26 cellular contexts compared by ENCODE assay signal in the genomic region with DNA sequence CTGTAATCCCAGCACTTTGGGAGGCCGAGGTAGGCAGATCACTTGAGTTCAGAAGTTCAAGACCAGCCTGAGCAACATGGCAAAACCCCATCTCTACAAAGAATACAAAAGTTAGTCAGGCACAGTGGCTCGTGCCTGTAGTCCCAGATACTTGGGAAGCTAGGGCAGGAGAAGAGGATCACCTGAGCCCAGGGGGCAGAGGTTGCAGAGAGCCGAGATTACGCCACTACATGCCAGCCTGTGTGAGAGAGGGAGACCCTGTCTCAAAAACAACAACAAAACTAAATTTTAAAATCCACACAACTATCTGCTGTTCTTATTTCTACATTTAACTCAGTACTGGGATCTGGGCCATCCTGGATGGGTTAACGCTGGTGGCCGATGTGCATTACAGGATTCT. TPM values are rescaled to one million over a fixed set of nuclear protein-coding genes. Genes with fewer than 3 reads are reported as not detected.
DNase-seq lines count a peak whose midpoint lies in the region; ATAC-seq, FAIRE-seq and TF ChIP-seq lines count a peak whose summit lies in the region.
"Had no signal": no experiment of that assay in that cellular context is flagged by ENCODE, and none has a peak within 500 bp of the region (broad histone marks: within the 10 kb centered on the region; RNA-seq: fewer than 3 reads in every experiment).

No MANE protein-coding gene starts in this region.

- no peak overlapping the region for H3K4me3 Mint-ChIP-seq in activated T-helper 17 cell treated with anti-CD3 and anti-CD28 coated beads, Interleukin-2, amount 50 U/mL, for 72 hours
- H3K4me3 Mint-ChIP-seq: CD14-positive monocyte, GM23338, HFFc6 had no signal

- TF ChIP-seq EP300 in HepG2 (IDR thresholded peaks at IDR 0.05; ENCODE audit: low read depth in 2 of 2, low read length in 2 of 2) (no peak), HepG2 (CRISPR knock-in tag; IDR thresholded peaks at IDR 0.05; ENCODE audit: borderline replicate concordance) (no peak), suprapubic skin (IDR thresholded peaks at IDR 0.05) (no peak)

- H3K9ac ChIP-seq in HepG2 (ENCODE audit: insufficient read depth, low read depth, low read length), result no peak overlapping the region

- no peak for FAIRE-seq in HepG2 (lab: Jason Lieb, UNC)
- FAIRE-seq in RCC 7860 (lab: Jason Lieb, UNC), result no peak
- FAIRE-seq: GM18507, HTR-8/SVneo had no signal

- no peak for DNase-seq in activated naive CD4-positive, alpha-beta T cell treated with anti-CD3 and anti-CD28 coated beads, Interleukin-2, amount 50 U/mL, for 72 hours (ENCODE audit: low spot score in 2 of 2)
- DNase-seq in activated naive CD4-positive, alpha-beta T cell treated with Interleukin-2 at 50 U/mL for 16 hours, result no peak
- no peak for DNase-seq in HepG2 (ENCODE audit: low spot score)
- no peak for DNase-seq in suprapubic skin (ENCODE audit: low spot score in 2 of 2)
- no peak for DNase-seq in RCC 7860 (ENCODE audit: low spot score)
- DNase-seq: 8988T, ACHN, BE2C, DMS153, HFFc6, KBM-7, MV-4-11, NCI-H1105, NCI-H1436 treated with DMSO at 0.1 percent for 48 hours, NCI-H1930, NCI-H446, NCI-H524 treated with DMSO at 0.1 percent for 48 hours, NCI-H774 had no signal

- H3K4me3 ChIP-seq in HepG2 (replicated peaks in 1 of 3; ENCODE audit: insufficient read depth in 1 of 3, low read depth in 2 of 3, low read length in 3 of 3), result no peak overlapping the region
- H3K4me3 ChIP-seq in suprapubic skin, result no peak overlapping the region
- H3K4me3 ChIP-seq: GM23338, HAP-1 had no signal

- 96% methylated on average over 6 of the region's 6 CpGs for whole genome bisulfite sequencing in HepG2 (ENCODE audit: low lambda C conversion rate)
- WGBS in suprapubic skin, result 92% methylated on average over 6 of the region's 6 CpGs

- H3K27ac Mint-ChIP-seq in activated naive CD4-positive, alpha-beta T cell treated with anti-CD3 and anti-CD28 coated beads, Interleukin-2, amount 50 U/mL, for 72 hours, result peak overlapping the region; percentile 38 to 82
- peak overlapping the region; percentile 56 for H3K27ac Mint-ChIP-seq in activated T-helper 17 cell treated with anti-CD3 and anti-CD28 coated beads, Interleukin-2, amount 50 U/mL, for 72 hours
- H3K27ac Mint-ChIP-seq: GM23338, HFFc6 had no signal

- BruUV-seq in HepG2 (replicated peaks; lab: Mats Ljungman, UMichigan), result no TSS peak

- no peak overlapping the region for H3K4me2 ChIP-seq in HepG2 (ENCODE audit: low read depth, low read length)
- H3K4me2 ChIP-seq: GM23338 had no signal

- no peak for TF ChIP-seq CTCF in HepG2 (CRISPR knock-in tag; IDR thresholded peaks at IDR 0.05)
- no peak for TF ChIP-seq CTCF in suprapubic skin (IDR thresholded peaks at IDR 0.05)

- in situ Hi-C loops in HepG2 (cut with HindIII; ENCODE audit: extremely low pct_ligation_motif_present, low pct_unique_long_range_greater_than_20kb), result no loop called here

- intact Hi-C loops in HepG2 (cut with micrococcal nuclease; ENCODE audit: unreplicated experiment), result no loop called here

- H3K79me2 ChIP-seq in HepG2 (ENCODE audit: insufficient read depth, low read length), result no peaks in the 10 kb centered on the region

- TF ChIP-seq POLR2A in HepG2 (IDR thresholded peaks at IDR 0.05; ENCODE audit: insufficient read depth in 1 of 2, low read depth in 2 of 2, low read length in 2 of 2), result no peak
- TF ChIP-seq POLR2A in suprapubic skin (IDR thresholded peaks at IDR 0.05), result no peak
- TF ChIP-seq POLR2A in GM18505 (IDR thresholded peaks at IDR 0.05; ENCODE audit: borderline replicate concordance, extremely low read depth, insufficient read depth, insufficient read length), result no peak

- H3K27ac ChIP-seq in HepG2 (ENCODE audit: extremely low read length, insufficient read depth, low read length), result no peak overlapping the region
- peak overlapping the region; percentile 50 for H3K27ac ChIP-seq in suprapubic skin

- peaks cover 20 to 27% of the 10 kb centered on the region in 2 donors for H3K36me3 Mint-ChIP-seq in activated naive CD4-positive, alpha-beta T cell treated with anti-CD3 and anti-CD28 coated beads, Interleukin-2, amount 50 U/mL, for 72 hours
- peaks cover 100% of the 10 kb centered on the region for H3K36me3 Mint-ChIP-seq in activated T-helper 17 cell treated with anti-CD3 and anti-CD28 coated beads, Interleukin-2, amount 50 U/mL, for 72 hours (ENCODE audit: low read depth)

- H3K27me3 Mint-ChIP-seq in activated T-helper 17 cell treated with anti-CD3 and anti-CD28 coated beads, Interleukin-2, amount 50 U/mL, for 72 hours, result no peaks in the 10 kb centered on the region

- POLR2A ChIA-PET in HepG2 (lab: Yijun Ruan, JAX), result interaction anchor here (2.3 kb wide), 1 partner anchor 41 kb away, joined by 7 read pairs; a partner anchor contains a TSS

- ATAC-seq in activated naive CD4-positive, alpha-beta T cell treated with anti-CD3 and anti-CD28 coated beads, Interleukin-2, amount 50 U/mL, for 72 hours, result no peak
- ATAC-seq in activated T-helper 17 cell treated with anti-CD3 and anti-CD28 coated beads, Interleukin-2, amount 50 U/mL, for 72 hours (replicated peaks), result no peak
- ATAC-seq in HepG2, result no peak
- ATAC-seq in GM21737 (IDR thresholded peaks at IDR 0.05; ENCODE audit: unreplicated experiment), result no peak
- no peak for ATAC-seq in GM18505 (IDR thresholded peaks at IDR 0.05; ENCODE audit: unreplicated experiment)
- ATAC-seq: GM23338 had no signal

- H3K36me3 ChIP-seq in HepG2 (replicated peaks in 1 of 2; ENCODE audit: control insufficient read depth in 1 of 2, insufficient read depth in 2 of 2, low read length in 2 of 2) (peaks cover 37 to 88% of the 10 kb centered on the region in 2 experiments), suprapubic skin (peaks cover 87% of the 10 kb centered on the region)

- H3K4me1 Mint-ChIP-seq in activated T-helper 17 cell treated with anti-CD3 and anti-CD28 coated beads, Interleukin-2, amount 50 U/mL, for 72 hours, result peaks cover 11% of the 10 kb centered on the region
- H3K4me1 Mint-ChIP-seq: CD14-positive monocyte had no signal

- H3K27me3 ChIP-seq in HepG2 (ENCODE audit: control insufficient read depth in 1 of 2, insufficient read depth in 2 of 2, low read length in 2 of 2), result no peaks in the 10 kb centered on the region
- no peaks in the 10 kb centered on the region for H3K27me3 ChIP-seq in suprapubic skin
- H3K27me3 ChIP-seq: BE2C had no signal

- no peaks in the 10 kb centered on the region; the same call in 1 of the 2 replicates for H4K20me1 ChIP-seq in HepG2 (ENCODE audit: insufficient read depth, low read length)

- no peak overlapping the region for H2AFZ ChIP-seq in HepG2 (ENCODE audit: low read length)
- H2AFZ ChIP-seq: GM23338 had no signal

- TF ChIP-seq RAD21 in HepG2 (CRISPR knock-in tag; IDR thresholded peaks at IDR 0.05), result no peak

- H3K4me1 ChIP-seq in HepG2 (ENCODE audit: insufficient read depth, low read length) (no peaks in the 10 kb centered on the region), suprapubic skin (no peaks in the 10 kb centered on the region)
- H3K4me1 ChIP-seq: BE2C had no signal

- no peaks in the 10 kb centered on the region for H3K9me3 Mint-ChIP-seq in activated naive CD4-positive, alpha-beta T cell treated with anti-CD3 and anti-CD28 coated beads, Interleukin-2, amount 50 U/mL, for 72 hours
- H3K9me3 Mint-ChIP-seq in activated T-helper 17 cell treated with anti-CD3 and anti-CD28 coated beads, Interleukin-2, amount 50 U/mL, for 72 hours, result no peaks in the 10 kb centered on the region
- H3K9me3 Mint-ChIP-seq: GM23338, HFFc6 had no signal

- H3K9me3 ChIP-seq in HepG2 (ENCODE audit: low read length) (no peaks in the 10 kb centered on the region), suprapubic skin (no peaks in the 10 kb centered on the region)
- H3K9me3 ChIP-seq: BE2C, HAP-1 had no signal

- CTCF ChIA-PET in HepG2 (lab: Yijun Ruan, JAX; ENCODE audit: low intra/inter-chr PET ratio, low total read pairs), result no interaction called here

RNA-seq across cellular contexts. Expression of a gene that starts 41.2 kb away (rescaled TPM):
- total RNA-seq in activated naive CD4-positive, alpha-beta T cell treated with anti-CD3 and anti-CD28 coated beads, Interleukin-2, amount 50 U/mL, for 72 hours, result 100 to 1,000 TPM; 116 to 164 TPM
- 100 to 1,000 TPM; 120 to 133 TPM for total RNA-seq in activated T-helper 17 cell treated with anti-CD3 and anti-CD28 coated beads, Interleukin-2, amount 50 U/mL, for 72 hours
- 273 and 373 TPM in 2 replicates for total RNA-seq in HepG2 (2016; rRNA removed; fragmentation: Illumina TruSeq; extraction: Trizol)
- 62.8 and 68.6 TPM in 2 replicates for total RNA-seq in HepG2 (2016; cell fraction: cytosol; rRNA removed; fragmentation: Illumina TruSeq; extraction: Trizol; ENCODE audit: low read depth)
- 270 and 373 TPM in 2 replicates for total RNA-seq in HepG2 (2016; cell fraction: insoluble cytoplasmic fraction; rRNA removed; fragmentation: Illumina TruSeq; extraction: Trizol)
- total RNA-seq in HepG2 (2016; cell fraction: membrane; rRNA removed; fragmentation: Illumina TruSeq; extraction: Trizol), result 152 and 174 TPM in 2 replicates
- 309 and 367 TPM in 2 replicates for total RNA-seq in HepG2 (2016; cell fraction: nucleus; rRNA removed; fragmentation: Illumina TruSeq; extraction: Trizol)
- polyA plus RNA-seq in HepG2 (2011; rRNA removed), result 183 and 263 TPM in 2 replicates
- polyA plus RNA-seq in HepG2 (2011; cell fraction: cytosol; rRNA removed), result 211 and 261 TPM in 2 replicates
- polyA plus RNA-seq in HepG2 (2011; cell fraction: nucleus; rRNA removed), result 71.4 and 76.3 TPM in 2 replicates
- polyA plus RNA-seq in HepG2 (2012), result 155 and 252 TPM in 2 replicates
- 29.0 and 31.7 TPM in 2 replicates for polyA plus RNA-seq in HepG2 (2016; cell fraction: cytosol; fragmentation: Illumina TruSeq; extraction: Trizol; ENCODE audit: low read depth)
- 231 and 253 TPM in 2 replicates for polyA plus RNA-seq in HepG2 (2016; cell fraction: insoluble cytoplasmic fraction; fragmentation: Illumina TruSeq; extraction: Trizol; ENCODE audit: low read depth)
- polyA plus RNA-seq in HepG2 (2016; cell fraction: membrane; fragmentation: Illumina TruSeq; extraction: Trizol; ENCODE audit: low read depth), result 67.0 and 74.0 TPM in 2 replicates
- 404 and 453 TPM in 2 replicates for polyA plus RNA-seq in HepG2 (2016; cell fraction: nucleus; fragmentation: Illumina TruSeq; extraction: Trizol; ENCODE audit: insufficient read depth, low read depth)
- polyA minus RNA-seq in HepG2 (2011; rRNA and poly(A)+ RNA removed; ENCODE audit: low replicate concordance), result 262 and 330 TPM in 2 replicates
- 199 and 232 TPM in 2 replicates for polyA minus RNA-seq in HepG2 (2011; cell fraction: cytosol; rRNA and poly(A)+ RNA removed)
- 155 and 156 TPM in 2 replicates for polyA minus RNA-seq in HepG2 (2011; cell fraction: nucleus; rRNA and poly(A)+ RNA removed)
- total RNA-seq in suprapubic skin, result 100 to 1,000 TPM in 3 of 4 donors, 10 to 100 TPM in 1; 94.1 to 165 (median 124) TPM

RNA-seq across cellular contexts. Expression of a gene that starts 52.4 kb away (rescaled TPM):
- total RNA-seq in activated naive CD4-positive, alpha-beta T cell treated with anti-CD3 and anti-CD28 coated beads, Interleukin-2, amount 50 U/mL, for 72 hours, result 1,000 to 10,000 TPM; 2,227 to 2,841 TPM
- total RNA-seq in activated T-helper 17 cell treated with anti-CD3 and anti-CD28 coated beads, Interleukin-2, amount 50 U/mL, for 72 hours, result 1,000 to 10,000 TPM; 1,983 to 2,799 TPM
- total RNA-seq in HepG2 (2016; rRNA removed; fragmentation: Illumina TruSeq; extraction: Trizol) (5,489 and 6,421 TPM in 2 replicates), suprapubic skin (1,000 to 10,000 TPM in 3 of 4 donors, 100 to 1,000 TPM in 1; 871 to 2,360 (median 1,711) TPM)
- total RNA-seq in HepG2 (2016; cell fraction: cytosol; rRNA removed; fragmentation: Illumina TruSeq; extraction: Trizol; ENCODE audit: low read depth), result 8,046 and 9,031 TPM in 2 replicates
- total RNA-seq in HepG2 (2016; cell fraction: insoluble cytoplasmic fraction; rRNA removed; fragmentation: Illumina TruSeq; extraction: Trizol), result 5,533 and 6,779 TPM in 2 replicates
- 15,303 and 15,847 TPM in 2 replicates for total RNA-seq in HepG2 (2016; cell fraction: membrane; rRNA removed; fragmentation: Illumina TruSeq; extraction: Trizol)
- total RNA-seq in HepG2 (2016; cell fraction: nucleus; rRNA removed; fragmentation: Illumina TruSeq; extraction: Trizol), result 1,768 and 1,992 TPM in 2 replicates
- 8,070 and 9,457 TPM in 2 replicates for polyA plus RNA-seq in HepG2 (2011; rRNA removed)
- polyA plus RNA-seq in HepG2 (2011; cell fraction: cytosol; rRNA removed), result 13,484 and 16,402 TPM in 2 replicates
- polyA plus RNA-seq in HepG2 (2011; cell fraction: nucleus; rRNA removed), result 2,439 and 3,146 TPM in 2 replicates
- polyA plus RNA-seq in HepG2 (2012), result 7,540 and 10,455 TPM in 2 replicates
- 10,067 and 10,790 TPM in 2 replicates for polyA plus RNA-seq in HepG2 (2016; cell fraction: cytosol; fragmentation: Illumina TruSeq; extraction: Trizol; ENCODE audit: low read depth)
- polyA plus RNA-seq in HepG2 (2016; cell fraction: insoluble cytoplasmic fraction; fragmentation: Illumina TruSeq; extraction: Trizol; ENCODE audit: low read depth), result 5,820 and 6,347 TPM in 2 replicates
- 12,932 and 13,350 TPM in 2 replicates for polyA plus RNA-seq in HepG2 (2016; cell fraction: membrane; fragmentation: Illumina TruSeq; extraction: Trizol; ENCODE audit: low read depth)
- polyA plus RNA-seq in HepG2 (2016; cell fraction: nucleus; fragmentation: Illumina TruSeq; extraction: Trizol; ENCODE audit: insufficient read depth, low read depth), result 3,080 and 3,274 TPM in 2 replicates
- polyA minus RNA-seq in HepG2 (2011; rRNA and poly(A)+ RNA removed; ENCODE audit: low replicate concordance), result 955 and 1,060 TPM in 2 replicates
- 550 and 682 TPM in 2 replicates for polyA minus RNA-seq in HepG2 (2011; cell fraction: cytosol; rRNA and poly(A)+ RNA removed)
- 381 and 597 TPM in 2 replicates for polyA minus RNA-seq in HepG2 (2011; cell fraction: nucleus; rRNA and poly(A)+ RNA removed)
